ENCODE assay signal across 1 cellular context in the genomic region with DNA sequence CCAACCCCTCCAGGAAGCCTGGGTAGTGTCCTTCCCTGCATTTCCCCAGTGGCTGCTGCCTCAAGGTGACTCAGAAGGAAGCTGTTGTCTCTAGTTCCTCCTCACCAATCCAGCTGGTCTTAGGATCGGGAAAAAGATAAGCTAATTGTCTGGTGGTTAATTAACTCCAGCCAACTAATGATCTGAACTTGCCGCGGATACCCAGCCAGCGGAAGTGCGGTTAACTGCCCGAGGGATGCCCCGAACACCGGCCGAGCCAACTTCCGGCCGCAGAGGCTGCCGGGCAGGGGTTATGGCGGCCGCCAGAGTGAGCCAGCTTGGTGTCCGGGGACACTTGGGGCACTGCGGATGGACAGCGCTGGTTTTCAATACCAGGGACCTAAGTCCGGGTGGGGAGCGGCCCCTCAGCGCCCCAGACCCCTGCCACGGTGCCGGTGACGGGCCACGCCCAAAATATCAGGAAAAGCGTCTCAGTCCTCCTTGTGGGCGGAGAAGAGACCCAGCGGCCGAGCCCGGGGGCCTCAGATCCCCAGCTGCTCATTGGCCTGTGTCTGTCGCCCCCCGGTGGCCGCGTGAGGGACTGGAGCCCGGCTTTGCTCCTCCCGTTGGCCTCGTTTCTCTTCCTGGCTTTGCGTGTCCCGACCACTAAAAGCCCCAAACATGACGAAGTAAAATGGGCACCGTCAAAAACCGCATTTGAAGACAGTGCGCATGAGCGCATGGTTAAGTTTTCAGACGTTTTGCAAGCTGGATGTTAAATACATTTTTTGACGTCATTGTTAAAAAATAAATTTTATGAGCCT.
TF ChIP-seq lines count a peak whose summit lies in the region.

No MANE protein-coding gene starts in this region.

TF ChIP-seq in HepG2, 621 proteins besides CTCF, POLR2A, EP300 and RAD21 (continued from another document and continues in another):
- TF ChIP-seq, protein P1, sequence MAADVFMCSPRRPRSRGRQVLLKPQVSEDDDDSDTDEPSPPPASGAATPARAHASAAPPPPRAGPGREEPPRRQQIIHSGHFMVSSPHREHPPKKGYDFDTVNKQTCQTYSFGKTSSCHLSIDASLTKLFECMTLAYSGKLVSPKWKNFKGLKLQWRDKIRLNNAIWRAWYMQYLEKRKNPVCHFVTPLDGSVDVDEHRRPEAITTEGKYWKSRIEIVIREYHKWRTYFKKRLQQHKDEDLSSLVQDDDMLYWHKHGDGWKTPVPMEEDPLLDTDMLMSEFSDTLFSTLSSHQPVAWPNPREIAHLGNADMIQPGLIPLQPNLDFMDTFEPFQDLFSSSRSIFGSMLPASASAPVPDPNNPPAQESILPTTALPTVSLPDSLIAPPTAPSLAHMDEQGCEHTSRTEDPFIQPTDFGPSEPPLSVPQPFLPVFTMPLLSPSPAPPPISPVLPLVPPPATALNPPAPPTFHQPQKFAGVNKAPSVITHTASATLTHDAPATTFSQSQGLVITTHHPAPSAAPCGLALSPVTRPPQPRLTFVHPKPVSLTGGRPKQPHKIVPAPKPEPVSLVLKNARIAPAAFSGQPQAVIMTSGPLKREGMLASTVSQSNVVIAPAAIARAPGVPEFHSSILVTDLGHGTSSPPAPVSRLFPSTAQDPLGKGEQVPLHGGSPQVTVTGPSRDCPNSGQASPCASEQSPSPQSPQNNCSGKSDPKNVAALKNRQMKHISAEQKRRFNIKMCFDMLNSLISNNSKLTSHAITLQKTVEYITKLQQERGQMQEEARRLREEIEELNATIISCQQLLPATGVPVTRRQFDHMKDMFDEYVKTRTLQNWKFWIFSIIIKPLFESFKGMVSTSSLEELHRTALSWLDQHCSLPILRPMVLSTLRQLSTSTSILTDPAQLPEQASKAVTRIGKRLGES (CRISPR knock-in tag; IDR thresholded peaks at IDR 0.05; ENCODE audit: borderline replicate concordance), result no peak
- TF ChIP-seq NFRKB (IDR thresholded peaks at IDR 0.05) (no peak), ZMYM2 (CRISPR knock-in tag; IDR thresholded peaks at IDR 0.05) (peak; percentile 51; the same call in 1 of the 2 replicates), ZNF563 (CRISPR knock-in tag; IDR thresholded peaks at IDR 0.05) (peak; percentile 79), ZNF781 (CRISPR knock-in tag; IDR thresholded peaks at IDR 0.05; ENCODE audit: borderline replicate concordance, not compliant biosample characterization) (no peak), TOE1 (CRISPR knock-in tag; IDR thresholded peaks at IDR 0.05) (peak; percentile 68), SKI (IDR thresholded peaks at IDR 0.05; ENCODE audit: partially characterized antibody) (peak; percentile 8), ZMAT3 (CRISPR knock-in tag; conservative IDR thresholded peaks at IDR 0.05) (peak; percentile 75; the same call in 1 of the 2 replicates), FOXK2 (IDR thresholded peaks at IDR 0.05) (no peak), KLF9 (CRISPR knock-in tag; IDR thresholded peaks at IDR 0.05; ENCODE audit: low read depth) (no peak), SMARCE1 (IDR thresholded peaks at IDR 0.05; ENCODE audit: borderline replicate concordance) (no peak), KMT2B (CRISPR knock-in tag; IDR thresholded peaks at IDR 0.05) (peak; percentile 76), ZNF766 (CRISPR knock-in tag; IDR thresholded peaks at IDR 0.05; ENCODE audit: borderline replicate concordance) (peak; percentile 89; the same call in 1 of the 2 replicates), KLF12 (CRISPR knock-in tag; IDR thresholded peaks at IDR 0.05; ENCODE audit: borderline replicate concordance) (no peak), MXI1 (IDR thresholded peaks at IDR 0.05; ENCODE audit: borderline replicate concordance, low read depth, low read length) (no peak), SNAPC2 (CRISPR knock-in tag; IDR thresholded peaks at IDR 0.05) (0 out of 2 replicates have a peak, but pooled peaks have one; percentile 19), ZNF891 (CRISPR knock-in tag; IDR thresholded peaks at IDR 0.05) (peak; percentile 85), ZFP62 (CRISPR knock-in tag; IDR thresholded peaks at IDR 0.05) (no peak), ATF7 (IDR thresholded peaks at IDR 0.05) (no peak), ATF7 (CRISPR knock-in tag; IDR thresholded peaks at IDR 0.05) (no peak), NCOR1 (IDR thresholded peaks at IDR 0.05; ENCODE audit: borderline replicate concordance, low read length) (no peak), GPN1 (CRISPR knock-in tag; IDR thresholded peaks at IDR 0.05; ENCODE audit: borderline replicate concordance) (no peak), GPBP1L1 (CRISPR knock-in tag; IDR thresholded peaks at IDR 0.05) (no peak), ZNF503 (CRISPR knock-in tag; IDR thresholded peaks at IDR 0.05) (peak; percentile 61; the same call in 1 of the 2 replicates), ZNF672 (CRISPR knock-in tag; IDR thresholded peaks at IDR 0.05) (no peak), KAT2B (IDR thresholded peaks at IDR 0.05; ENCODE audit: borderline replicate concordance, low read depth, low read length) (no peak), YEATS2 (CRISPR knock-in tag; IDR thresholded peaks at IDR 0.05; ENCODE audit: borderline replicate concordance) (peak; percentile 89; the same call in 1 of the 2 replicates), XRCC5 (optimal IDR thresholded peaks at IDR 0.05; ENCODE audit: low read length) (peak; percentile 80), CREM (IDR thresholded peaks at IDR 0.05) (peak; percentile 40; the same call in 1 of the 2 replicates), CREM (CRISPR knock-in tag; IDR thresholded peaks at IDR 0.05) (no peak), NFKB2 (CRISPR knock-in tag; IDR thresholded peaks at IDR 0.05; ENCODE audit: borderline replicate concordance) (peak; percentile 16; the same call in 1 of the 2 replicates)
- TF ChIP-seq, protein P2, sequence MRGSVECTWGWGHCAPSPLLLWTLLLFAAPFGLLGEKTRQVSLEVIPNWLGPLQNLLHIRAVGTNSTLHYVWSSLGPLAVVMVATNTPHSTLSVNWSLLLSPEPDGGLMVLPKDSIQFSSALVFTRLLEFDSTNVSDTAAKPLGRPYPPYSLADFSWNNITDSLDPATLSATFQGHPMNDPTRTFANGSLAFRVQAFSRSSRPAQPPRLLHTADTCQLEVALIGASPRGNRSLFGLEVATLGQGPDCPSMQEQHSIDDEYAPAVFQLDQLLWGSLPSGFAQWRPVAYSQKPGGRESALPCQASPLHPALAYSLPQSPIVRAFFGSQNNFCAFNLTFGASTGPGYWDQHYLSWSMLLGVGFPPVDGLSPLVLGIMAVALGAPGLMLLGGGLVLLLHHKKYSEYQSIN (CRISPR knock-in tag; IDR thresholded peaks at IDR 0.05; ENCODE audit: borderline replicate concordance), result no peak
- TF ChIP-seq, protein P3, sequence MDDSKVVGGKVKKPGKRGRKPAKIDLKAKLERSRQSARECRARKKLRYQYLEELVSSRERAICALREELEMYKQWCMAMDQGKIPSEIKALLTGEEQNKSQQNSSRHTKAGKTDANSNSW (CRISPR knock-in tag; IDR thresholded peaks at IDR 0.05; ENCODE audit: borderline replicate concordance), result no peak
- TF ChIP-seq, protein P4, sequence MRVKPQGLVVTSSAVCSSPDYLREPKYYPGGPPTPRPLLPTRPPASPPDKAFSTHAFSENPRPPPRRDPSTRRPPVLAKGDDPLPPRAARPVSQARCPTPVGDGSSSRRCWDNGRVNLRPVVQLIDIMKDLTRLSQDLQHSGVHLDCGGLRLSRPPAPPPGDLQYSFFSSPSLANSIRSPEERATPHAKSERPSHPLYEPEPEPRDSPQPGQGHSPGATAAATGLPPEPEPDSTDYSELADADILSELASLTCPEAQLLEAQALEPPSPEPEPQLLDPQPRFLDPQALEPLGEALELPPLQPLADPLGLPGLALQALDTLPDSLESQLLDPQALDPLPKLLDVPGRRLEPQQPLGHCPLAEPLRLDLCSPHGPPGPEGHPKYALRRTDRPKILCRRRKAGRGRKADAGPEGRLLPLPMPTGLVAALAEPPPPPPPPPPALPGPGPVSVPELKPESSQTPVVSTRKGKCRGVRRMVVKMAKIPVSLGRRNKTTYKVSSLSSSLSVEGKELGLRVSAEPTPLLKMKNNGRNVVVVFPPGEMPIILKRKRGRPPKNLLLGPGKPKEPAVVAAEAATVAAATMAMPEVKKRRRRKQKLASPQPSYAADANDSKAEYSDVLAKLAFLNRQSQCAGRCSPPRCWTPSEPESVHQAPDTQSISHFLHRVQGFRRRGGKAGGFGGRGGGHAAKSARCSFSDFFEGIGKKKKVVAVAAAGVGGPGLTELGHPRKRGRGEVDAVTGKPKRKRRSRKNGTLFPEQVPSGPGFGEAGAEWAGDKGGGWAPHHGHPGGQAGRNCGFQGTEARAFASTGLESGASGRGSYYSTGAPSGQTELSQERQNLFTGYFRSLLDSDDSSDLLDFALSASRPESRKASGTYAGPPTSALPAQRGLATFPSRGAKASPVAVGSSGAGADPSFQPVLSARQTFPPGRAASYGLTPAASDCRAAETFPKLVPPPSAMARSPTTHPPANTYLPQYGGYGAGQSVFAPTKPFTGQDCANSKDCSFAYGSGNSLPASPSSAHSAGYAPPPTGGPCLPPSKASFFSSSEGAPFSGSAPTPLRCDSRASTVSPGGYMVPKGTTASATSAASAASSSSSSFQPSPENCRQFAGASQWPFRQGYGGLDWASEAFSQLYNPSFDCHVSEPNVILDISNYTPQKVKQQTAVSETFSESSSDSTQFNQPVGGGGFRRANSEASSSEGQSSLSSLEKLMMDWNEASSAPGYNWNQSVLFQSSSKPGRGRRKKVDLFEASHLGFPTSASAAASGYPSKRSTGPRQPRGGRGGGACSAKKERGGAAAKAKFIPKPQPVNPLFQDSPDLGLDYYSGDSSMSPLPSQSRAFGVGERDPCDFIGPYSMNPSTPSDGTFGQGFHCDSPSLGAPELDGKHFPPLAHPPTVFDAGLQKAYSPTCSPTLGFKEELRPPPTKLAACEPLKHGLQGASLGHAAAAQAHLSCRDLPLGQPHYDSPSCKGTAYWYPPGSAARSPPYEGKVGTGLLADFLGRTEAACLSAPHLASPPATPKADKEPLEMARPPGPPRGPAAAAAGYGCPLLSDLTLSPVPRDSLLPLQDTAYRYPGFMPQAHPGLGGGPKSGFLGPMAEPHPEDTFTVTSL (CRISPR knock-in tag; IDR thresholded peaks at IDR 0.05; ENCODE audit: borderline replicate concordance), result no peak
- TF ChIP-seq, protein P5, sequence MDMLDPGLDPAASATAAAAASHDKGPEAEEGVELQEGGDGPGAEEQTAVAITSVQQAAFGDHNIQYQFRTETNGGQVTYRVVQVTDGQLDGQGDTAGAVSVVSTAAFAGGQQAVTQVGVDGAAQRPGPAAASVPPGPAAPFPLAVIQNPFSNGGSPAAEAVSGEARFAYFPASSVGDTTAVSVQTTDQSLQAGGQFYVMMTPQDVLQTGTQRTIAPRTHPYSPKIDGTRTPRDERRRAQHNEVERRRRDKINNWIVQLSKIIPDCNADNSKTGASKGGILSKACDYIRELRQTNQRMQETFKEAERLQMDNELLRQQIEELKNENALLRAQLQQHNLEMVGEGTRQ (IDR thresholded peaks at IDR 0.05; ENCODE audit: low read depth, low read length), result no peak
- TF ChIP-seq, protein P5 (CRISPR knock-in tag; IDR thresholded peaks at IDR 0.05; ENCODE audit: borderline replicate concordance), result peak; percentile 34; the same call in 1 of the 2 replicates
